Comparison of ENCODE assay signal across 13 cellular contexts in the genomic region with DNA sequence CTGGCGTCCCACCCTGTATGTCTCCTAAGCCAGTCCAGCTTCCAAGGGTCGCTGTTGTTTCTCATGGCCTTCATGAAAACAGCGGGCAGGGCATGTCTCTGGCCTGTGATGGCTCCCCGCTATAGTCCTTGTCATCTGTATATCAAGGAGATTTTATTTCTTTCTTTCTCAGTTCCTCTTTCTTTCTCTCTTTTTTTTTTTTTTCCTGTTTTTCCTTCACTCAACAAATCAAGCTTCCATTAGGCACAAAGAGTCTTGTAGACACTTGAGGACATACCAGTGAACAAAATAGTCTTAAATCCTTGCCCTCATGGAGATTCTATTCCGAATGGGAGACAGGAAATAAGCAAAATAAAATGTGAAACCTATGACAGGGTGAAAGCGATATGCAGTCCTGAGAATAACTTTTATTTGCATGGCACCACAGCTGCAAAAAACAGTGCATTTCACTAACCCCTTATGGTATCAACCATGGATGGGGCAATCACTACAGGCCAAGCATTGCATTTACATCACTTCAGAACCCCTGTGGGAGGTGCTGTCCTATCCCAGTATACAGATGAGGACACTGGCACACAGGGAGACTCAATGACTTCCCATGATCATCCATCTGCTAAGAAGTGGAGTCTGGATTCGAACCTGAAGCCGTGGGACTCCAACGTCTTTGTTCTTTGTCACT. TPM values are rescaled to one million over a fixed set of nuclear protein-coding genes. Genes with fewer than 3 reads are reported as not detected.
DNase-seq lines count a peak whose midpoint lies in the region; ATAC-seq and TF ChIP-seq lines count a peak whose summit lies in the region.
"Had no signal": no experiment of that assay in that cellular context is flagged by ENCODE, and none has a peak within 500 bp of the region (broad histone marks: within the 10 kb centered on the region; RNA-seq: fewer than 3 reads in every experiment).

No MANE protein-coding gene starts in this region.

- peak; percentile 18 for DNase-seq in endodermal cell
- DNase-seq in Ammon's horn (ENCODE audit: low spot score) = no peak
- DNase-seq in lower lobe of right lung = no peak
- no peak for DNase-seq in NCI-H187 treated with DMSO at 0.1 percent for 48 hours (lab: John Stamatoyannopoulos, UW)
- DNase-seq in T1000 (lab: John Stamatoyannopoulos, UW) = no peak
- DNase-seq: GDM1, NCI-H446 had no signal

- no peak overlapping the region for H3K4me3 ChIP-seq in endodermal cell (ENCODE audit: low read length)
- no peak overlapping the region for H3K4me3 ChIP-seq in lower lobe of right lung
- H3K4me3 ChIP-seq: gastroesophageal sphincter, lung had no signal

- peak; percentile 43 for ATAC-seq in GM18498 (IDR thresholded peaks at IDR 0.05; ENCODE audit: unreplicated experiment)
- peak; percentile 24 for ATAC-seq in GM21423 (IDR thresholded peaks at IDR 0.05; ENCODE audit: unreplicated experiment)
- ATAC-seq in HG03442 (IDR thresholded peaks at IDR 0.05; ENCODE audit: unreplicated experiment) = peak; percentile 21
- ATAC-seq in lower lobe of right lung = no peak
- ATAC-seq: gastroesophageal sphincter had no signal

- H3K27me3 ChIP-seq in endodermal cell (ENCODE audit: control insufficient read depth, insufficient read depth, low read length, poor library complexity, severe bottlenecking) = no peaks in the 10 kb centered on the region
- no peaks in the 10 kb centered on the region for H3K27me3 ChIP-seq in lower lobe of right lung (ENCODE audit: low read depth)
- H3K27me3 ChIP-seq: gastroesophageal sphincter had no signal

- H3K9me3 Mint-ChIP-seq in endodermal cell = peaks cover 13% of the 10 kb centered on the region

- H3K4me1 Mint-ChIP-seq in endodermal cell = peaks cover 6% of the 10 kb centered on the region

- intact Hi-C loops in lower lobe of right lung (cut with DNase I) = no loop called here

- no peak for TF ChIP-seq CTCF in endodermal cell (conservative IDR thresholded peaks at IDR 0.05)
- TF ChIP-seq CTCF in lower lobe of right lung (IDR thresholded peaks at IDR 0.05) = no peak

- no peak overlapping the region for H3K9ac ChIP-seq in endodermal cell (ENCODE audit: extremely low read depth, low read length, poor library complexity, severe bottlenecking)
- H3K9ac ChIP-seq: KMS-11 had no signal

- H3K27ac Mint-ChIP-seq in endodermal cell = no peak overlapping the region

- H3K9me3 ChIP-seq in endodermal cell (ENCODE audit: control insufficient read depth, low read length) (peaks cover 5% of the 10 kb centered on the region), lower lobe of right lung (no peaks in the 10 kb centered on the region)
- H3K9me3 ChIP-seq: gastroesophageal sphincter had no signal

- no peaks in the 10 kb centered on the region for H3K36me3 Mint-ChIP-seq in endodermal cell (ENCODE audit: low read depth)

- H3K36me3 ChIP-seq in endodermal cell (ENCODE audit: control insufficient read depth, insufficient read depth, low read length) (no peaks in the 10 kb centered on the region), lower lobe of right lung (no peaks in the 10 kb centered on the region)
- H3K36me3 ChIP-seq: gastroesophageal sphincter had no signal

- H3K4me3 Mint-ChIP-seq in endodermal cell = no peak overlapping the region

- no peak overlapping the region for H3K27ac ChIP-seq in endodermal cell (ENCODE audit: low read depth, low read length)
- no peak overlapping the region for H3K27ac ChIP-seq in lower lobe of right lung
- H3K27ac ChIP-seq: gastroesophageal sphincter, KMS-11 had no signal

- no peaks in the 10 kb centered on the region for H3K27me3 Mint-ChIP-seq in endodermal cell (ENCODE audit: insufficient read depth)

- WGBS in endodermal cell (ENCODE audit: insufficient coverage in 1 of 2, insufficient read length in 1 of 2), 2 experiments = 93 to 95% methylated on average over 9 of the region's 9 CpGs

- H3K4me1 ChIP-seq in endodermal cell (ENCODE audit: control insufficient read depth, insufficient read depth, low read length) (peaks cover 7% of the 10 kb centered on the region), lower lobe of right lung (peaks cover 31% of the 10 kb centered on the region)

RNA-seq across cellular contexts. Expression of a gene that starts 50.7 kb away (rescaled TPM):
- 10 to 100 TPM; 74.8 to 76.7 TPM for total RNA-seq in endodermal cell
- 58.1 TPM for polyA plus RNA-seq in endodermal cell (2013, experiment 1 of 2)
- 55.4 TPM for polyA plus RNA-seq in endodermal cell (2013, experiment 2 of 2)
- 79.6 TPM for total RNA-seq in lower lobe of right lung

Comparison
In these comparisons a context has a peak if more than half of its experiments do, and no peak if none do; other contexts are left out.
1. ATAC-seq: peak in GM18498 (single experiment), GM21423 (single experiment) and HG03442 (single experiment); none in lower lobe of right lung (0 of 2).